ENCODE assay signal across 12 cellular contexts in the genomic region with DNA sequence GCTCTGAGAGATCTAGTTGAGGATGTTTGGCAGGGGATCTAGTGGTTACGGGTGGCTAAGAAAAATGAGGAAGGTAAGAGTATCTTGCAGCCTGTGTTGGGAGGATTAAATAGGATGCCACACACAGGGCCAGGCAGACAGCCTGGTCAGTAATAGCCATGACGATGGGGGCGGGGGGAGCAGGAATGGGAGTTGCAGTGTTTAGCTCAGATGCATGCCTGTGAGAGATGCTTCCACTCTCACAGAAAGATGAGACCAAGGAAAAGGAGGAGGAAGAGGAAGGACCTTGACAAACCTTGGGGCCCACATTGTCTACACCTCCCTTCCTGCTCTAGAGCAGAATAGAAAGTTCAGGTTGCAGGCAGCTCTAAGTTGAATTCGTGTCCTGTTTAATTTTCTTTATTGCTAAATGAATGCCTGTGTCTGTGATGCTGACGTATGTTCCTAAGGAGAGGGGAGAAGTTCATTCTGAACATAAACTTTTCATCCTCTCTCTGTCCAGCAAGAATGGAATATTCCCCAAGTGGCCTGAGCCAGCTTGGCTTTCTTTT. TPM values are rescaled to one million over a fixed set of nuclear protein-coding genes. Genes with fewer than 3 reads are reported as not detected.
DNase-seq lines count a peak whose midpoint lies in the region; ATAC-seq and TF ChIP-seq lines count a peak whose summit lies in the region.
"Had no signal": no experiment of that assay in that cellular context is flagged by ENCODE, and none has a peak within 500 bp of the region (broad histone marks: within the 10 kb centered on the region; RNA-seq: fewer than 3 reads in every experiment).

No MANE protein-coding gene starts in this region.

- no peaks in the 10 kb centered on the region for H3K9me2 ChIP-seq in PC-3 (replicated peaks; ENCODE audit: low read length)

- peak overlapping the region; percentile 63 for H3K4me2 ChIP-seq in PC-3 (ENCODE audit: low read length)

- H3K4me3 ChIP-seq in PC-3 (ENCODE audit: low read length) (no peak overlapping the region; the same call in 1 of the 2 replicates), duodenal mucosa (ENCODE audit: low read depth in 1 of 2, low read length in 2 of 2) (no peak overlapping the region), muscle layer of duodenum (ENCODE audit: low read depth in 1 of 2, low read length in 2 of 2) (no peak overlapping the region)

- H3K9me3 ChIP-seq in PC-3 (ENCODE audit: low read length): no peaks in the 10 kb centered on the region
- no peaks in the 10 kb centered on the region for H3K9me3 ChIP-seq in duodenal mucosa (ENCODE audit: control insufficient read depth in 1 of 2, low read length in 2 of 2)
- no peaks in the 10 kb centered on the region for H3K9me3 ChIP-seq in muscle layer of duodenum (ENCODE audit: control insufficient read depth in 1 of 2, low read length in 2 of 2)

- H4K20me1 ChIP-seq in PC-3 (ENCODE audit: low read length): no peaks in the 10 kb centered on the region

- no TSS peak for BruUV-seq in PC-3 (replicated peaks; lab: Mats Ljungman, UMichigan)

- POLR2A ChIA-PET in PC-3 (lab: Charles Lee; ENCODE audit: unreplicated experiment): no interaction called here

- peak; percentile 38 for DNase-seq in A172 (ENCODE audit: low spot score)
- peak; percentile 22 for DNase-seq in PC-3
- no peak for DNase-seq in NCI-H146 treated with DMSO at 0.1 percent for 48 hours (lab: John Stamatoyannopoulos, UW; ENCODE audit: unreplicated experiment)
- DNase-seq in NCI-H187 treated with DMSO at 0.1 percent for 48 hours (lab: John Stamatoyannopoulos, UW): no peak
- DNase-seq in dermis blood vessel endothelial cell: no peak
- DNase-seq: midbrain, NCI-H748 treated with DMSO at 0.1 percent for 48 hours, T-helper 9 cell had no signal

- H3K27ac ChIP-seq in PC-3 (ENCODE audit: low read length): peak overlapping the region; percentile 52
- peak overlapping the region; percentile 26 for H3K27ac ChIP-seq in duodenal mucosa (ENCODE audit: low read depth, low read length)
- peak overlapping the region; percentile 75 for H3K27ac ChIP-seq in muscle layer of duodenum (ENCODE audit: low read length)

- ATAC-seq in PC-3 (no peak), GM21390 (IDR thresholded peaks at IDR 0.05; ENCODE audit: unreplicated experiment) (no peak)

- H3K36me3 ChIP-seq in PC-3 (ENCODE audit: low read depth, low read length) (no peaks in the 10 kb centered on the region), duodenal mucosa (ENCODE audit: control insufficient read depth in 1 of 2, insufficient read depth in 2 of 2, low read length in 2 of 2) (no peaks in the 10 kb centered on the region), muscle layer of duodenum (ENCODE audit: control insufficient read depth in 1 of 2, insufficient read depth in 2 of 2, low read length in 2 of 2) (peaks cover 11 to 21% of the 10 kb centered on the region in 2 donors)

- H3K27me3 ChIP-seq in PC-3 (ENCODE audit: low read length) (no peaks in the 10 kb centered on the region), duodenal mucosa (ENCODE audit: control insufficient read depth in 1 of 2, insufficient read depth in 2 of 2, low read length in 2 of 2) (no peaks in the 10 kb centered on the region), muscle layer of duodenum (ENCODE audit: low read depth, low read length) (no peaks in the 10 kb centered on the region)

- no peaks in the 10 kb centered on the region for H3K79me2 ChIP-seq in PC-3 (ENCODE audit: low read length)

- peaks cover 6% of the 10 kb centered on the region for H3F3A ChIP-seq in PC-3 (ENCODE audit: low read length, unreplicated experiment)

- CTCF ChIA-PET in PC-3 (lab: Charles Lee): no interaction called here

- TF ChIP-seq CTCF in PC-3 (conservative IDR thresholded peaks at IDR 0.05; ENCODE audit: low read depth, low read length): no peak

- H3K4me1 ChIP-seq in PC-3 (ENCODE audit: insufficient read depth, low read length) (peaks cover 44% of the 10 kb centered on the region), duodenal mucosa (ENCODE audit: control insufficient read depth in 1 of 2, insufficient read depth in 2 of 2, low read length in 2 of 2) (peaks cover 12 to 26% of the 10 kb centered on the region in 2 donors), muscle layer of duodenum (ENCODE audit: control insufficient read depth in 1 of 2, insufficient read depth in 2 of 2, low read length in 2 of 2) (peaks cover 3 to 38% of the 10 kb centered on the region in 2 donors)

- H3K9ac ChIP-seq in PC-3 (ENCODE audit: low read length) (no peak overlapping the region), duodenal mucosa (ENCODE audit: low read depth in 1 of 2, low read length in 2 of 2) (no peak overlapping the region)

- intact Hi-C loops in PC-3 (cut with micrococcal nuclease): no loop called here

- no peak overlapping the region for H2AFZ ChIP-seq in PC-3 (ENCODE audit: low read length)

RNA-seq across cellular contexts. Expression of a gene that starts 28.7 kb away (rescaled TPM):
- 10.5 and 11.6 TPM in 2 replicates for total RNA-seq in A172 (2014; rRNA removed; shearing (Covaris generic))
- 4.5 and 4.8 TPM in 2 replicates for total RNA-seq in PC-3 (2014; rRNA removed)
- total RNA-seq in dermis blood vessel endothelial cell: 3.9 and 9.5 TPM in 2 replicates
- total RNA-seq: activated T-helper 2 cell treated with anti-CD3 and anti-CD28 coated beads, Interferon-gamma antibody, Interleukin-2, Interleukin-4, amounts not matched to agents 10 μg/mL and 5 μg/mL and 100 μg/mL, durations not matched to agents 14 hours and 24 hours and 36 hours had no signal

Comparison
In these comparisons a context has a peak if more than half of its experiments do, and no peak if none do; other contexts are left out.
1. DNase-seq: peak in A172 (single experiment) and PC-3 (single experiment); none in NCI-H146 treated with DMSO at 0.1 percent for 48 hours (single experiment), NCI-H187 treated with DMSO at 0.1 percent for 48 hours (single experiment) and dermis blood vessel endothelial cell (single experiment).
2. Peak in every context shown above with its lines, with median percentiles within 50 percentile points of each other: H3K27ac ChIP-seq.